In the genomic region with DNA sequence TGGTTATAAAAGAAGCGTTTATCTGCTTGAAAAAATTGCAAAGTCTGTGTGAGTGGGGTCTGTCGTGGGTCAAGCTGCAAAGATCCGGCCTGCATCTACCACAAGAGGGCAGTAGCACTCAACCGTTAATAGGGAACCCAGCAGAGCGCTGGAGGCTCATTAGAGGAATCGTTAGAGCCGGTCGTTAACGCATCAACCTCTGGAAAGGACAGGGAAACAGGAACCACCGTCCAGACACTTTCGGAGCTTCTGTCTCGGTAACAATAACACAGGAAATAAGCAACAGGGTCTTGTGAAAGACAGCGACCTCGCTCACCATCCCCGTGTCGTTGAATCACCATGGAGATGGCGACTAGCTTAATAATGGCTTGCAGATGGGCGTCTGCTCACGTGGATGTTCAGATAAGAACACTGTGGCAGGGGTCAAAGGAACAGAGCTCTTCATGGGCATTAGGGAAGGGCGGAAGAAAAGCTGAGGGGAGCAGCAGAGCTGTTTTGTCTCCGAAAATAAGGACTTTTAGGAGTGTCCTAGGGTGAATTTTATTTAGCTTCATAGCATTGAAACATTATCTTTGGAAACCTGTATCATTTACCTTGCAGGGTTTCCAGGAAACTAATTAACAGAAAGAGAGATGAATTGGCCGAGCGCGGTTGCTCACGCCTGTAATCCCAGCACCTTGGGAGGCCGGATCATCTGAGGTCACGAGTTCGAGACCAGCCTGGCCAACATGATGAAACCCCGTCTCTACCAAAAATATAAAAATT, we compare ENCODE assay signal across 1 cellular context.
TF ChIP-seq lines count a peak whose summit lies in the region.

No MANE protein-coding gene starts in this region.

TF ChIP-seq in GM12878, 131 proteins besides CTCF, POLR2A, EP300 and RAD21 (continued from another document):
- TF ChIP-seq RAD51 (IDR thresholded peaks at IDR 0.05), result 0 out of 2 replicates have a peak, but pooled peaks have one; percentile 12
- TF ChIP-seq EED (IDR thresholded peaks at IDR 0.05; ENCODE audit: low read depth), result 0 out of 2 replicates have a peak, but pooled peaks have one; percentile 38
- TF ChIP-seq BHLHE40 (IDR thresholded peaks at IDR 0.05; ENCODE audit: borderline replicate concordance in 1 of 2, low read depth in 2 of 2, low read length in 1 of 2), result peak in 1 of 2 experiments; percentile 55; a peak in 1 of 4 replicates
- TF ChIP-seq IKZF1 (conservative IDR thresholded peaks at IDR 0.05), result peak; percentile 47; the same call in 1 of the 2 replicates
- TF ChIP-seq, protein P1, sequence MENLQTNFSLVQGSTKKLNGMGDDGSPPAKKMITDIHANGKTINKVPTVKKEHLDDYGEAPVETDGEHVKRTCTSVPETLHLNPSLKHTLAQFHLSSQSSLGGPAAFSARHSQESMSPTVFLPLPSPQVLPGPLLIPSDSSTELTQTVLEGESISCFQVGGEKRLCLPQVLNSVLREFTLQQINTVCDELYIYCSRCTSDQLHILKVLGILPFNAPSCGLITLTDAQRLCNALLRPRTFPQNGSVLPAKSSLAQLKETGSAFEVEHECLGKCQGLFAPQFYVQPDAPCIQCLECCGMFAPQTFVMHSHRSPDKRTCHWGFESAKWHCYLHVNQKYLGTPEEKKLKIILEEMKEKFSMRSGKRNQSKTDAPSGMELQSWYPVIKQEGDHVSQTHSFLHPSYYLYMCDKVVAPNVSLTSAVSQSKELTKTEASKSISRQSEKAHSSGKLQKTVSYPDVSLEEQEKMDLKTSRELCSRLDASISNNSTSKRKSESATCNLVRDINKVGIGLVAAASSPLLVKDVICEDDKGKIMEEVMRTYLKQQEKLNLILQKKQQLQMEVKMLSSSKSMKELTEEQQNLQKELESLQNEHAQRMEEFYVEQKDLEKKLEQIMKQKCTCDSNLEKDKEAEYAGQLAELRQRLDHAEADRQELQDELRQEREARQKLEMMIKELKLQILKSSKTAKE (IDR thresholded peaks at IDR 0.05; ENCODE audit: low read depth, poor library complexity, severe bottlenecking), result peak; percentile 42
- no peak for TF ChIP-seq TCF3 (IDR thresholded peaks at IDR 0.05; ENCODE audit: borderline replicate concordance, insufficient read depth, low read depth, low read length)
- 0 out of 2 replicates have a peak, but pooled peaks have one; percentile 18 for TF ChIP-seq NR2F1 (conservative IDR thresholded peaks at IDR 0.05)
- TF ChIP-seq, protein P2, sequence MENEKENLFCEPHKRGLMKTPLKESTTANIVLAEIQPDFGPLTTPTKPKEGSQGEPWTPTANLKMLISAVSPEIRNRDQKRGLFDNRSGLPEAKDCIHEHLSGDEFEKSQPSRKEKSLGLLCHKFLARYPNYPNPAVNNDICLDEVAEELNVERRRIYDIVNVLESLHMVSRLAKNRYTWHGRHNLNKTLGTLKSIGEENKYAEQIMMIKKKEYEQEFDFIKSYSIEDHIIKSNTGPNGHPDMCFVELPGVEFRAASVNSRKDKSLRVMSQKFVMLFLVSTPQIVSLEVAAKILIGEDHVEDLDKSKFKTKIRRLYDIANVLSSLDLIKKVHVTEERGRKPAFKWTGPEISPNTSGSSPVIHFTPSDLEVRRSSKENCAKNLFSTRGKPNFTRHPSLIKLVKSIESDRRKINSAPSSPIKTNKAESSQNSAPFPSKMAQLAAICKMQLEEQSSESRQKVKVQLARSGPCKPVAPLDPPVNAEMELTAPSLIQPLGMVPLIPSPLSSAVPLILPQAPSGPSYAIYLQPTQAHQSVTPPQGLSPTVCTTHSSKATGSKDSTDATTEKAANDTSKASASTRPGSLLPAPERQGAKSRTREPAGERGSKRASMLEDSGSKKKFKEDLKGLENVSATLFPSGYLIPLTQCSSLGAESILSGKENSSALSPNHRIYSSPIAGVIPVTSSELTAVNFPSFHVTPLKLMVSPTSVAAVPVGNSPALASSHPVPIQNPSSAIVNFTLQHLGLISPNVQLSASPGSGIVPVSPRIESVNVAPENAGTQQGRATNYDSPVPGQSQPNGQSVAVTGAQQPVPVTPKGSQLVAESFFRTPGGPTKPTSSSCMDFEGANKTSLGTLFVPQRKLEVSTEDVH (IDR thresholded peaks at IDR 0.05; ENCODE audit: low read depth, partially characterized antibody), result no peak
- TF ChIP-seq, protein P3, sequence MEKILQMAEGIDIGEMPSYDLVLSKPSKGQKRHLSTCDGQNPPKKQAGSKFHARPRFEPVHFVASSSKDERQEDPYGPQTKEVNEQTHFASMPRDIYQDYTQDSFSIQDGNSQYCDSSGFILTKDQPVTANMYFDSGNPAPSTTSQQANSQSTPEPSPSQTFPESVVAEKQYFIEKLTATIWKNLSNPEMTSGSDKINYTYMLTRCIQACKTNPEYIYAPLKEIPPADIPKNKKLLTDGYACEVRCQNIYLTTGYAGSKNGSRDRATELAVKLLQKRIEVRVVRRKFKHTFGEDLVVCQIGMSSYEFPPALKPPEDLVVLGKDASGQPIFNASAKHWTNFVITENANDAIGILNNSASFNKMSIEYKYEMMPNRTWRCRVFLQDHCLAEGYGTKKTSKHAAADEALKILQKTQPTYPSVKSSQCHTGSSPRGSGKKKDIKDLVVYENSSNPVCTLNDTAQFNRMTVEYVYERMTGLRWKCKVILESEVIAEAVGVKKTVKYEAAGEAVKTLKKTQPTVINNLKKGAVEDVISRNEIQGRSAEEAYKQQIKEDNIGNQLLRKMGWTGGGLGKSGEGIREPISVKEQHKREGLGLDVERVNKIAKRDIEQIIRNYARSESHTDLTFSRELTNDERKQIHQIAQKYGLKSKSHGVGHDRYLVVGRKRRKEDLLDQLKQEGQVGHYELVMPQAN (conservative IDR thresholded peaks at IDR 0.05), result 0 out of 2 replicates have a peak, but pooled peaks have one; percentile 40
- TF ChIP-seq MXI1 (IDR thresholded peaks at IDR 0.05; ENCODE audit: low read depth, low read length), result peak; percentile 69; the same call in 1 of the 2 replicates
- peak; percentile 34; the same call in 1 of the 3 replicates for TF ChIP-seq POU2F2 (IDR thresholded peaks at IDR 0.05; ENCODE audit: borderline replicate concordance, low read depth, low read length)
- no peak for TF ChIP-seq ZNF384 (IDR thresholded peaks at IDR 0.05; ENCODE audit: borderline replicate concordance, low read depth, low read length)
- TF ChIP-seq CREM (IDR thresholded peaks at IDR 0.05; ENCODE audit: low read depth), result no peak
- TF ChIP-seq EZH2 (IDR thresholded peaks at IDR 0.05; ENCODE audit: borderline replicate concordance, control insufficient read depth, low read depth, low read length), result no peak
- peak; percentile 51; the same call in 1 of the 2 replicates for TF ChIP-seq NBN (IDR thresholded peaks at IDR 0.05)
- TF ChIP-seq GATAD2B (conservative IDR thresholded peaks at IDR 0.05; ENCODE audit: low read depth), result 0 out of 2 replicates have a peak, but pooled peaks have one; percentile 26
- peak; percentile 90 for TF ChIP-seq SMC3 (IDR thresholded peaks at IDR 0.05; ENCODE audit: borderline replicate concordance, low read length)
- no peak for TF ChIP-seq NRF1 (conservative IDR thresholded peaks at IDR 0.05; ENCODE audit: low read depth, low read length)
- TF ChIP-seq RUNX3 (IDR thresholded peaks at IDR 0.05; ENCODE audit: low read length), result peak; percentile 15; the same call in 1 of the 2 replicates
- TF ChIP-seq JUND (IDR thresholded peaks at IDR 0.05; ENCODE audit: low read depth, low read length), result no peak
- TF ChIP-seq, protein P4, sequence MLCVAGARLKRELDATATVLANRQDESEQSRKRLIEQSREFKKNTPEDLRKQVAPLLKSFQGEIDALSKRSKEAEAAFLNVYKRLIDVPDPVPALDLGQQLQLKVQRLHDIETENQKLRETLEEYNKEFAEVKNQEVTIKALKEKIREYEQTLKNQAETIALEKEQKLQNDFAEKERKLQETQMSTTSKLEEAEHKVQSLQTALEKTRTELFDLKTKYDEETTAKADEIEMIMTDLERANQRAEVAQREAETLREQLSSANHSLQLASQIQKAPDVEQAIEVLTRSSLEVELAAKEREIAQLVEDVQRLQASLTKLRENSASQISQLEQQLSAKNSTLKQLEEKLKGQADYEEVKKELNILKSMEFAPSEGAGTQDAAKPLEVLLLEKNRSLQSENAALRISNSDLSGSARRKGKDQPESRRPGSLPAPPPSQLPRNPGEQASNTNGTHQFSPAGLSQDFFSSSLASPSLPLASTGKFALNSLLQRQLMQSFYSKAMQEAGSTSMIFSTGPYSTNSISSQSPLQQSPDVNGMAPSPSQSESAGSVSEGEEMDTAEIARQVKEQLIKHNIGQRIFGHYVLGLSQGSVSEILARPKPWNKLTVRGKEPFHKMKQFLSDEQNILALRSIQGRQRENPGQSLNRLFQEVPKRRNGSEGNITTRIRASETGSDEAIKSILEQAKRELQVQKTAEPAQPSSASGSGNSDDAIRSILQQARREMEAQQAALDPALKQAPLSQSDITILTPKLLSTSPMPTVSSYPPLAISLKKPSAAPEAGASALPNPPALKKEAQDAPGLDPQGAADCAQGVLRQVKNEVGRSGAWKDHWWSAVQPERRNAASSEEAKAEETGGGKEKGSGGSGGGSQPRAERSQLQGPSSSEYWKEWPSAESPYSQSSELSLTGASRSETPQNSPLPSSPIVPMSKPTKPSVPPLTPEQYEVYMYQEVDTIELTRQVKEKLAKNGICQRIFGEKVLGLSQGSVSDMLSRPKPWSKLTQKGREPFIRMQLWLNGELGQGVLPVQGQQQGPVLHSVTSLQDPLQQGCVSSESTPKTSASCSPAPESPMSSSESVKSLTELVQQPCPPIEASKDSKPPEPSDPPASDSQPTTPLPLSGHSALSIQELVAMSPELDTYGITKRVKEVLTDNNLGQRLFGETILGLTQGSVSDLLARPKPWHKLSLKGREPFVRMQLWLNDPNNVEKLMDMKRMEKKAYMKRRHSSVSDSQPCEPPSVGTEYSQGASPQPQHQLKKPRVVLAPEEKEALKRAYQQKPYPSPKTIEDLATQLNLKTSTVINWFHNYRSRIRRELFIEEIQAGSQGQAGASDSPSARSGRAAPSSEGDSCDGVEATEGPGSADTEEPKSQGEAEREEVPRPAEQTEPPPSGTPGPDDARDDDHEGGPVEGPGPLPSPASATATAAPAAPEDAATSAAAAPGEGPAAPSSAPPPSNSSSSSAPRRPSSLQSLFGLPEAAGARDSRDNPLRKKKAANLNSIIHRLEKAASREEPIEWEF (IDR thresholded peaks at IDR 0.05; ENCODE audit: insufficient replicate concordance, low read depth, low read length), result no peak
- TF ChIP-seq ZNF207 (IDR thresholded peaks at IDR 0.05; ENCODE audit: borderline replicate concordance), result peak; percentile 30; the same call in 1 of the 2 replicates
